In the genomic region with DNA sequence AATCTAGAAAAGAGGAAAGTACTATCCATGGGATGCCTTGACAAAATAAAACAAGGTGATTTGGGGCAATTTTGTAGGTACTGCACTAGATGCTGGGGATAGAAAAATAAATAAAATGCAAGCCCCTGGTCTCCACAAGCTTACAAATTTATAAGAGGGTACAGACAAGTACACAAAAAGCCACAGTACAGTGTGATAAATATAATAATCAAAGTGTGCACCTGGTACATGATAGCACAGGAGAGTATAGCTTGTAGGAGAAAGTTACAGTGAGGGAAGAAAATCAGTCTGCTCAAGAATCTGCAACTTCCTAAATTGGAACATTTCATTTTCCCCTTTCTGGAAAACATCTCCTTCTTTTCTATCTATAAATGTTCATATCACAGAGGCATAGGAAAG, we compare ENCODE assay signal across 26 cellular contexts. TPM values are rescaled to one million over a fixed set of nuclear protein-coding genes. Genes with fewer than 3 reads are reported as not detected.
DNase-seq lines count a peak whose midpoint lies in the region; ATAC-seq and TF ChIP-seq lines count a peak whose summit lies in the region.
"Had no signal": no experiment of that assay in that cellular context is flagged by ENCODE, and none has a peak within 500 bp of the region (broad histone marks: within the 10 kb centered on the region; RNA-seq: fewer than 3 reads in every experiment).

No MANE protein-coding gene starts in this region.

- H3K4me1 Mint-ChIP-seq in WTC11, result peaks cover 45% of the 10 kb centered on the region
- peaks cover 3 to 12% of the 10 kb centered on the region in 2 donors for H3K4me1 Mint-ChIP-seq in natural killer cell treated with Interleukin-12 subunit alpha and Interleukin-12 subunit beta and Interleukin-15 and Interleukin-18, amount 100 ng/mL, for 72 hours (ENCODE audit: low read depth in 2 of 2)

- CTCF ChIA-PET in WTC11 (lab: Charles Lee), result interaction anchor here (1.8 kb wide), 1 partner anchor 301 kb away, joined by 6 read pairs; no protein-coding TSS in a partner anchor

- intact Hi-C loops in Right ventricle myocardium inferior (cut with DNase I), result no loop called here

- no peak overlapping the region for H3K4me2 ChIP-seq in Karpas-422 (ENCODE audit: low read depth, low read length, poor library complexity, severe bottlenecking)
- H3K4me2 ChIP-seq: BLaER1 had no signal

- H3K4me3 ChIP-seq in Karpas-422 (ENCODE audit: low read length) (no peak overlapping the region), SJCRH30 (no peak overlapping the region)
- H3K4me3 ChIP-seq: BLaER1, GM12878 had no signal

- H4K20me1 ChIP-seq in Karpas-422 (ENCODE audit: insufficient read depth, low read depth, low read length), result no peaks in the 10 kb centered on the region
- H4K20me1 ChIP-seq: BLaER1 had no signal

- H3K9me3 Mint-ChIP-seq in WTC11, result peaks cover 7% of the 10 kb centered on the region
- no peaks in the 10 kb centered on the region for H3K9me3 Mint-ChIP-seq in natural killer cell treated with Interleukin-12 subunit alpha and Interleukin-12 subunit beta and Interleukin-15 and Interleukin-18, amount 100 ng/mL, for 72 hours

- POLR2A ChIA-PET in WTC11 (lab: Charles Lee), result no interaction called here

- H3K27ac Mint-ChIP-seq in WTC11, result no peak overlapping the region
- no peak overlapping the region for H3K27ac Mint-ChIP-seq in natural killer cell treated with Interleukin-12 subunit alpha and Interleukin-12 subunit beta and Interleukin-15 and Interleukin-18, amount 100 ng/mL, for 72 hours
- H3K27ac Mint-ChIP-seq: CD4-positive, alpha-beta memory T cell; CD4-positive, CD25-positive, alpha-beta regulatory T cell; CD8-positive, alpha-beta memory T cell had no signal

- H3K79me2 ChIP-seq in Karpas-422 (ENCODE audit: low read length), result no peaks in the 10 kb centered on the region

- H3K27me3 Mint-ChIP-seq in WTC11 (ENCODE audit: low read depth), result peaks cover 55% of the 10 kb centered on the region
- H3K27me3 Mint-ChIP-seq in natural killer cell treated with Interleukin-12 subunit alpha and Interleukin-12 subunit beta and Interleukin-15 and Interleukin-18, amount 100 ng/mL, for 72 hours, result peaks cover 31 to 66% of the 10 kb centered on the region in 2 donors

- ATAC-seq in WTC11 (no peak), Right ventricle myocardium inferior (no peak), HG03342 (IDR thresholded peaks at IDR 0.05; ENCODE audit: unreplicated experiment) (no peak)
- no peak for ATAC-seq in natural killer cell treated with Interleukin-12 subunit alpha and Interleukin-12 subunit beta and Interleukin-15 and Interleukin-18, amount 100 ng/mL, for 72 hours
- ATAC-seq: GM12878 had no signal

- H3K9me3 ChIP-seq in Karpas-422 (ENCODE audit: low read length) (peaks cover 10% of the 10 kb centered on the region), SJCRH30 (replicated peaks) (peaks cover 3% of the 10 kb centered on the region; the same call in 1 of the 2 replicates)

- peaks cover 28% of the 10 kb centered on the region for H3K4me1 ChIP-seq in Karpas-422 (ENCODE audit: low read length)
- peaks cover 20% of the 10 kb centered on the region for H3K4me1 ChIP-seq in SJCRH30
- H3K4me1 ChIP-seq: BLaER1 had no signal

- H3K36me3 Mint-ChIP-seq in WTC11, result peaks cover 15% of the 10 kb centered on the region
- no peaks in the 10 kb centered on the region for H3K36me3 Mint-ChIP-seq in natural killer cell treated with Interleukin-12 subunit alpha and Interleukin-12 subunit beta and Interleukin-15 and Interleukin-18, amount 100 ng/mL, for 72 hours
- H3K36me3 Mint-ChIP-seq: CD14-positive monocyte; CD4-positive, alpha-beta memory T cell; CD4-positive, CD25-positive, alpha-beta regulatory T cell; CD8-positive, alpha-beta memory T cell had no signal

- DNase-seq in Karpas-422 (no peak), SJCRH30 (peak in 1 of 2 experiments; percentile 10), WTC11 (ENCODE audit: low spot score) (no peak), Right ventricle myocardium inferior (ENCODE audit: missing footprints) (no peak)
- no peak for DNase-seq in natural killer cell treated with Interleukin-12 subunit alpha and Interleukin-12 subunit beta and Interleukin-15 and Interleukin-18, amount 100 ng/mL, for 72 hours (ENCODE audit: low spot score)
- DNase-seq in stimulated activated CD4-positive, alpha-beta T cell treated with anti-CD3 and anti-CD28 coated beads, Interleukin-15, amount 100 ng/mL, for 24 hours, result no peak
- DNase-seq: 8988T; ACHN; BE2C; C1 segment of cervical spinal cord; CD4-positive, alpha-beta memory T cell; CD4-positive, CD25-positive, alpha-beta regulatory T cell; CD8-positive, alpha-beta memory T cell; COR-L47; DMS53; DMS79; DND-41; EL; GDM1 had no signal

- no peak for TF ChIP-seq CTCF in WTC11 (IDR thresholded peaks at IDR 0.05)

- H3K36me3 ChIP-seq in Karpas-422 (ENCODE audit: insufficient read depth, low read length) (peaks cover 5% of the 10 kb centered on the region), SJCRH30 (no peaks in the 10 kb centered on the region)
- H3K36me3 ChIP-seq: BE2C, BLaER1 had no signal

- peak overlapping the region; percentile 3; the same call in 1 of the 2 replicates for H3K27ac ChIP-seq in Karpas-422 (ENCODE audit: low read length)
- H3K27ac ChIP-seq in SJCRH30, result peak overlapping the region; percentile 23
- H3K27ac ChIP-seq: BLaER1 had no signal

- H2AFZ ChIP-seq in Karpas-422 (ENCODE audit: low read length), result peak overlapping the region; percentile 52

- H3K4me3 Mint-ChIP-seq in WTC11, result no peak overlapping the region
- no peak overlapping the region for H3K4me3 Mint-ChIP-seq in natural killer cell treated with Interleukin-12 subunit alpha and Interleukin-12 subunit beta and Interleukin-15 and Interleukin-18, amount 100 ng/mL, for 72 hours
- H3K4me3 Mint-ChIP-seq: CD14-positive monocyte; CD4-positive, alpha-beta memory T cell; CD4-positive, CD25-positive, alpha-beta regulatory T cell; CD8-positive, alpha-beta memory T cell had no signal

- no peak overlapping the region for H3K9ac ChIP-seq in Karpas-422 (ENCODE audit: low read length)
- H3K9ac ChIP-seq: BLaER1 had no signal

- no peaks in the 10 kb centered on the region for H3K27me3 ChIP-seq in Karpas-422 (ENCODE audit: low read length)
- no peaks in the 10 kb centered on the region for H3K27me3 ChIP-seq in SJCRH30
- H3K27me3 ChIP-seq: BE2C, BLaER1 had no signal

- H3K9me2 ChIP-seq in Karpas-422 (replicated peaks; ENCODE audit: insufficient read depth, low read length), result no peaks in the 10 kb centered on the region

TF ChIP-seq in WTC11, 78 proteins besides CTCF, POLR2A, EP300 and RAD21 (continues in another document):
- TF ChIP-seq ZNF671 (CRISPR knock-in tag; IDR thresholded peaks at IDR 0.05) (peak; percentile 93), NFYB (CRISPR knock-in tag; conservative IDR thresholded peaks at IDR 0.05; ENCODE audit: low read depth) (no peak), GRHL2 (CRISPR knock-in tag; IDR thresholded peaks at IDR 0.05; ENCODE audit: insufficient replicate concordance, severe bottlenecking) (no peak)
- TF ChIP-seq, protein P1, sequence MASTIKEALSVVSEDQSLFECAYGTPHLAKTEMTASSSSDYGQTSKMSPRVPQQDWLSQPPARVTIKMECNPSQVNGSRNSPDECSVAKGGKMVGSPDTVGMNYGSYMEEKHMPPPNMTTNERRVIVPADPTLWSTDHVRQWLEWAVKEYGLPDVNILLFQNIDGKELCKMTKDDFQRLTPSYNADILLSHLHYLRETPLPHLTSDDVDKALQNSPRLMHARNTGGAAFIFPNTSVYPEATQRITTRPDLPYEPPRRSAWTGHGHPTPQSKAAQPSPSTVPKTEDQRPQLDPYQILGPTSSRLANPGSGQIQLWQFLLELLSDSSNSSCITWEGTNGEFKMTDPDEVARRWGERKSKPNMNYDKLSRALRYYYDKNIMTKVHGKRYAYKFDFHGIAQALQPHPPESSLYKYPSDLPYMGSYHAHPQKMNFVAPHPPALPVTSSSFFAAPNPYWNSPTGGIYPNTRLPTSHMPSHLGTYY (CRISPR knock-in tag; IDR thresholded peaks at IDR 0.05), result peak; percentile 97
- TF ChIP-seq, protein P2, sequence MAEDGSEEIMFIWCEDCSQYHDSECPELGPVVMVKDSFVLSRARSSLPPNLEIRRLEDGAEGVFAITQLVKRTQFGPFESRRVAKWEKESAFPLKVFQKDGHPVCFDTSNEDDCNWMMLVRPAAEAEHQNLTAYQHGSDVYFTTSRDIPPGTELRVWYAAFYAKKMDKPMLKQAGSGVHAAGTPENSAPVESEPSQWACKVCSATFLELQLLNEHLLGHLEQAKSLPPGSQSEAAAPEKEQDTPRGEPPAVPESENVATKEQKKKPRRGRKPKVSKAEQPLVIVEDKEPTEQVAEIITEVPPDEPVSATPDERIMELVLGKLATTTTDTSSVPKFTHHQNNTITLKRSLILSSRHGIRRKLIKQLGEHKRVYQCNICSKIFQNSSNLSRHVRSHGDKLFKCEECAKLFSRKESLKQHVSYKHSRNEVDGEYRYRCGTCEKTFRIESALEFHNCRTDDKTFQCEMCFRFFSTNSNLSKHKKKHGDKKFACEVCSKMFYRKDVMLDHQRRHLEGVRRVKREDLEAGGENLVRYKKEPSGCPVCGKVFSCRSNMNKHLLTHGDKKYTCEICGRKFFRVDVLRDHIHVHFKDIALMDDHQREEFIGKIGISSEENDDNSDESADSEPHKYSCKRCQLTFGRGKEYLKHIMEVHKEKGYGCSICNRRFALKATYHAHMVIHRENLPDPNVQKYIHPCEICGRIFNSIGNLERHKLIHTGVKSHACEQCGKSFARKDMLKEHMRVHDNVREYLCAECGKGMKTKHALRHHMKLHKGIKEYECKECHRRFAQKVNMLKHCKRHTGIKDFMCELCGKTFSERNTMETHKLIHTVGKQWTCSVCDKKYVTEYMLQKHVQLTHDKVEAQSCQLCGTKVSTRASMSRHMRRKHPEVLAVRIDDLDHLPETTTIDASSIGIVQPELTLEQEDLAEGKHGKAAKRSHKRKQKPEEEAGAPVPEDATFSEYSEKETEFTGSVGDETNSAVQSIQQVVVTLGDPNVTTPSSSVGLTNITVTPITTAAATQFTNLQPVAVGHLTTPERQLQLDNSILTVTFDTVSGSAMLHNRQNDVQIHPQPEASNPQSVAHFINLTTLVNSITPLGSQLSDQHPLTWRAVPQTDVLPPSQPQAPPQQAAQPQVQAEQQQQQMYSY (CRISPR knock-in tag; IDR thresholded peaks at IDR 0.05), result no peak

RNA-seq across cellular contexts. Expression of gene SSTR1, which starts 3.0 kb away (rescaled TPM):
- not detected in 2 replicates for total RNA-seq in Karpas-422 (2014; rRNA removed; shearing (Covaris generic); ENCODE audit: low replicate concordance)
- not detected in 2 replicates for total RNA-seq in SJCRH30 (2014; rRNA removed; shearing (Covaris generic))
- total RNA-seq in WTC11 (2021) (1.7 to 1.9 TPM (median 1.7 TPM) in 3 replicates), Right ventricle myocardium inferior (0.51 TPM)
- not detected for total RNA-seq in natural killer cell treated with Interleukin-12 subunit alpha and Interleukin-12 subunit beta and Interleukin-15 and Interleukin-18, amount 100 ng/mL, for 72 hours
- total RNA-seq: CD4-positive, alpha-beta memory T cell; CD4-positive, CD25-positive, alpha-beta regulatory T cell; CD8-positive, alpha-beta memory T cell; Daoy; G401; GM12878 had no signal

RNA-seq across cellular contexts. Expression of gene CLEC14A, which starts 51.2 kb away (rescaled TPM):
- not detected in 2 replicates for total RNA-seq in Karpas-422 (2014; rRNA removed; shearing (Covaris generic); ENCODE audit: low replicate concordance)
- 20.7 and 21.9 TPM in 2 replicates for total RNA-seq in SJCRH30 (2014; rRNA removed; shearing (Covaris generic))
- total RNA-seq in WTC11 (2021) (0.09 to 0.23 TPM (median 0.15 TPM) in 3 replicates), Right ventricle myocardium inferior (32.0 TPM)
- total RNA-seq in natural killer cell treated with Interleukin-12 subunit alpha and Interleukin-12 subunit beta and Interleukin-15 and Interleukin-18, amount 100 ng/mL, for 72 hours, result not detected
- total RNA-seq: A673; CD4-positive, alpha-beta memory T cell; CD4-positive, CD25-positive, alpha-beta regulatory T cell; CD8-positive, alpha-beta memory T cell; Daoy; G401; GM12878 had no signal

Comparison
In these comparisons a context has a peak if more than half of its experiments do, and no peak if none do; other contexts are left out.
1. RNA of gene CLEC14A, which starts 51.2 kb away (total RNA-seq): 32.0 TPM in Right ventricle myocardium inferior (single experiment) and 20.7 to 21.9 TPM in SJCRH30; 0.09 to 0.23 TPM in WTC11, not detected in Karpas-422 and not detected in natural killer cell treated with Interleukin-12 subunit alpha and Interleukin-12 subunit beta and Interleukin-15 and Interleukin-18, amount 100 ng/mL, for 72 hours; every median in the first group is over 10 times any median in the second.